ENCODE assay signal across 18 cellular contexts in the genomic region with DNA sequence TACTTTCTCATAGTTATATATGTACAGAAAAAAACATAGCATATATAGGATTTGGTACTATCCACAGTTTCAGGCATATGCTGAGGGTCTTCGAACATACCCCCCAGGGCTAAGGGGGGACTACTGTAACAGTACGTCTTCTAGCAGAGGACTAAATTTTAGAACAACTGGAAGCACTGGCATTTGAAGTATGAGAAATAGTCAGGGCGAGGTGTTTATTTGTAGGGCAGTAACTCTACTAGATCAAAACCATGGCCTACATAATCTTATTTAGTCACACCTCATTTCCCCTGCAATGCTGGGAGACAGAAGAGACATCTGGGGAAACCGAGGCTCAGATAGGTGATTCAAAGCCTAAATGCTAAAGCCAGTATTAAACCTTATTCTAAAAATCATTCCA.
DNase-seq lines count a peak whose midpoint lies in the region; FAIRE-seq and TF ChIP-seq lines count a peak whose summit lies in the region.
"Had no signal": no experiment of that assay in that cellular context is flagged by ENCODE, and none has a peak within 500 bp of the region (broad histone marks: within the 10 kb centered on the region; RNA-seq: fewer than 3 reads in every experiment).

No MANE protein-coding gene starts in this region.

- H3K9me3 ChIP-seq in Karpas-422 (ENCODE audit: low read length) (no peaks in the 10 kb centered on the region), skeletal muscle satellite cell (replicated peaks; ENCODE audit: low read length) (no peaks in the 10 kb centered on the region), prostate gland (no peaks in the 10 kb centered on the region), small intestine (ENCODE audit: control insufficient read depth, low read depth) (no peaks in the 10 kb centered on the region)
- H3K9me3 ChIP-seq: BE2C had no signal

- no peak for TF ChIP-seq POLR2A in prostate gland (IDR thresholded peaks at IDR 0.05)

- H3K27ac ChIP-seq in Karpas-422 (ENCODE audit: low read length) = no peak overlapping the region
- H3K27ac ChIP-seq in prostate gland = no peak overlapping the region
- H3K27ac ChIP-seq in small intestine (ENCODE audit: low read depth in 1 of 2, low read length in 1 of 2) = no peak overlapping the region

- H3K36me3 ChIP-seq in Karpas-422 (ENCODE audit: insufficient read depth, low read length) (no peaks in the 10 kb centered on the region), skeletal muscle satellite cell (ENCODE audit: insufficient read depth, low read length) (no peaks in the 10 kb centered on the region), prostate gland (no peaks in the 10 kb centered on the region), small intestine (ENCODE audit: control insufficient read depth in 2 of 2, insufficient read depth in 2 of 2, low read length in 2 of 2) (no peaks in the 10 kb centered on the region)
- H3K36me3 ChIP-seq: BE2C had no signal

- H3K4me1 ChIP-seq in Karpas-422 (ENCODE audit: low read length) (no peaks in the 10 kb centered on the region), skeletal muscle satellite cell (ENCODE audit: control insufficient read depth, insufficient read depth, low read length) (peaks cover 41% of the 10 kb centered on the region), prostate gland (replicated peaks) (no peaks in the 10 kb centered on the region), small intestine (ENCODE audit: control insufficient read depth in 2 of 2, insufficient read depth in 1 of 2, low read depth in 1 of 2, low read length in 1 of 2) (no peaks in the 10 kb centered on the region)
- H3K4me1 ChIP-seq: BE2C had no signal

- FAIRE-seq in small intestine (lab: Jason Lieb, UNC) = no peak

- no peak for TF ChIP-seq CTCF in prostate gland (IDR thresholded peaks at IDR 0.05)

- DNase-seq in Karpas-422 (peak; percentile 11), astrocyte of the hippocampus (ENCODE audit: low read depth, low spot score) (peak; percentile 19), kidney glomerular epithelial cell (lab: John Stamatoyannopoulos, UW) (peak; percentile 53), NCI-H1092 treated with DMSO at 0.1 percent for 48 hours (lab: John Stamatoyannopoulos, UW) (no peak), prostate gland (ENCODE audit: low spot score) (no peak), small intestine (no peak)
- DNase-seq in central memory CD4-positive, alpha-beta T cell = no peak
- DNase-seq: Calu3; CD4-positive, alpha-beta memory T cell; MM.1S; NCI-H1105; NCI-H187; NCI-H526 treated with DMSO at 0.1 percent for 48 hours; OCI-M1; RPMI8226; SIG-M5 had no signal

- H3K4me3 ChIP-seq in Karpas-422 (ENCODE audit: low read length) = no peak overlapping the region
- no peak overlapping the region for H3K4me3 ChIP-seq in skeletal muscle satellite cell (ENCODE audit: low read length)
- H3K4me3 ChIP-seq in prostate gland = no peak overlapping the region
- no peak overlapping the region for H3K4me3 ChIP-seq in small intestine (ENCODE audit: low read depth in 1 of 2, low read length in 2 of 2)

- H3K27me3 ChIP-seq in Karpas-422 (ENCODE audit: low read length) (no peaks in the 10 kb centered on the region), skeletal muscle satellite cell (ENCODE audit: control insufficient read depth, insufficient read depth, low read length) (no peaks in the 10 kb centered on the region), prostate gland (replicated peaks; ENCODE audit: insufficient read depth) (no peaks in the 10 kb centered on the region), small intestine (ENCODE audit: control insufficient read depth in 2 of 2, insufficient read depth in 2 of 2, low read length in 2 of 2) (no peaks in the 10 kb centered on the region)
- H3K27me3 ChIP-seq: BE2C had no signal

- no peaks in the 10 kb centered on the region for H4K20me1 ChIP-seq in Karpas-422 (ENCODE audit: insufficient read depth, low read depth, low read length)

- H3K4me2 ChIP-seq in Karpas-422 (ENCODE audit: low read depth, low read length, poor library complexity, severe bottlenecking) (no peak overlapping the region), skeletal muscle satellite cell (ENCODE audit: low read length) (peak overlapping the region; percentile 42)

- H3K9me2 ChIP-seq in Karpas-422 (replicated peaks; ENCODE audit: insufficient read depth, low read length) = no peaks in the 10 kb centered on the region

- WGBS in prostate gland = 91% methylated on average over 4 of the region's 4 CpGs
- 84 to 88% (median 88%) methylated on average over 4 of the region's 4 CpGs for WGBS in small intestine, 3 donors

- H3K9ac ChIP-seq in Karpas-422 (ENCODE audit: low read length) (no peak overlapping the region), skeletal muscle satellite cell (ENCODE audit: low read depth, low read length) (peak overlapping the region; percentile 59)

- intact Hi-C loops in prostate gland (cut with DNase I) = no loop called here

- no peaks in the 10 kb centered on the region for H3K79me2 ChIP-seq in Karpas-422 (ENCODE audit: low read length)

- no peak overlapping the region for H2AFZ ChIP-seq in Karpas-422 (ENCODE audit: low read length)

Comparison
In these comparisons a context has a peak if more than half of its experiments do, and no peak if none do; other contexts are left out.
1. DNase-seq: peak in Karpas-422 (single experiment), astrocyte of the hippocampus (single experiment) and kidney glomerular epithelial cell (single experiment); none in NCI-H1092 treated with DMSO at 0.1 percent for 48 hours (single experiment), central memory CD4-positive, alpha-beta T cell (single experiment), prostate gland (single experiment) and small intestine (single experiment).